ENCODE assay signal across 9 cellular contexts in the genomic region with DNA sequence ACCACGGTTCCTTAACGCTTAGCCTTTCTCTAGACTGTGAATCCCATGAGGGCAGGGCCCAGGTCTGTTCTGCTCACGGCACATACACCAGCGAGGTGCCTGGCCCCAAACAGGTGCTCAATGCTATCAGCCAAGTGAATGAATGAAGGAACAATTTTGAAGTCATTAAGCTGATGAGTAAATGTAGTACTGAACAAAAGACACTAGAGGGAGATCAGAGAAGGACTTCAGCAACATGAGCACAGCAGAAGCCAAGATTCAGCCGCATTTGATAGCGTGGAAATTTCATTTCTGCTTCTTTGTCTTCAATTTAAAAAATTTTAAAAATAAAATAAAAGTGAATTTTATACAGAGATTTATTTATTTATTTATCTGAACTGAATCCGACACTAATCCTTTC. TPM values are rescaled to one million over a fixed set of nuclear protein-coding genes. Genes with fewer than 3 reads are reported as not detected.
DNase-seq lines count a peak whose midpoint lies in the region; ATAC-seq, FAIRE-seq and TF ChIP-seq lines count a peak whose summit lies in the region.
"Had no signal": no experiment of that assay in that cellular context is flagged by ENCODE, and none has a peak within 500 bp of the region (broad histone marks: within the 10 kb centered on the region; RNA-seq: fewer than 3 reads in every experiment).

No MANE protein-coding gene starts in this region.

- CTCF ChIA-PET in K562 (lab: Yijun Ruan, JAX; ENCODE audit: low intra/inter-chr PET ratio): no interaction called here

- intact Hi-C loops in K562 (cut with micrococcal nuclease): loop anchor here (1.0 kb wide), 1 partner anchor 267 kb away; no protein-coding TSS in a partner anchor
- intact Hi-C loops in lower lobe of right lung (cut with DNase I): no loop called here
- intact Hi-C loops in ascending aorta (cut with DNase I): no loop called here

- H3K4me2 ChIP-seq in Karpas-422 (ENCODE audit: low read depth, low read length, poor library complexity, severe bottlenecking): no peak overlapping the region
- H3K4me2 ChIP-seq in K562 (ENCODE audit: insufficient read depth, low read length): no peak overlapping the region

- BruUV-seq in K562 (replicated peaks; lab: Mats Ljungman, UMichigan): no TSS peak

- H3K36me3 ChIP-seq in Karpas-422 (ENCODE audit: insufficient read depth, low read length) (no peaks in the 10 kb centered on the region), K562 (ENCODE audit: control insufficient read depth, insufficient read depth, low read length) (no peaks in the 10 kb centered on the region), lower lobe of right lung (no peaks in the 10 kb centered on the region), ascending aorta (no peaks in the 10 kb centered on the region)

- peak in 1 of 2 experiments; percentile 45; a peak in 2 of 4 replicates for TF ChIP-seq RAD21 in K562 (CRISPR knock-in tag; conservative IDR thresholded peaks at IDR 0.05 in 1 of 2, IDR thresholded peaks at IDR 0.05 in 1 of 2)

- POLR2A ChIA-PET in K562 (lab: Yijun Ruan, JAX): no interaction called here

- no peaks in the 10 kb centered on the region for H3K9me2 ChIP-seq in Karpas-422 (replicated peaks; ENCODE audit: insufficient read depth, low read length)

- no peak overlapping the region for H3K4me3 ChIP-seq in Karpas-422 (ENCODE audit: low read length)
- H3K4me3 ChIP-seq in K562: no peak overlapping the region
- H3K4me3 ChIP-seq in lower lobe of right lung: no peak overlapping the region
- no peak overlapping the region for H3K4me3 ChIP-seq in ascending aorta

- no peaks in the 10 kb centered on the region for H3K9me1 ChIP-seq in K562 (ENCODE audit: control insufficient read depth, insufficient read depth, low read length)

- H2AFZ ChIP-seq in Karpas-422 (ENCODE audit: low read length) (no peak overlapping the region), K562 (ENCODE audit: low read depth, low read length) (no peak overlapping the region)

- 67% methylated on average over 6 of the region's 7 CpGs for WGBS in K562 (ENCODE audit: insufficient coverage, low coverage, missing lambda C conversion rate)

- FAIRE-seq in K562 (lab: Jason Lieb, UNC): no peak

- TF ChIP-seq POLR2A in K562 (conservative IDR thresholded peaks at IDR 0.05): no peak

- H3K4me1 ChIP-seq in Karpas-422 (ENCODE audit: low read length): no peaks in the 10 kb centered on the region
- H3K4me1 ChIP-seq in K562 (replicated peaks in 1 of 2; ENCODE audit: control insufficient read depth in 2 of 2, insufficient read depth in 2 of 2, low read length in 2 of 2): no peaks in the 10 kb centered on the region; a peak in 1 of 5 replicates
- H3K4me1 ChIP-seq in lower lobe of right lung: no peaks in the 10 kb centered on the region
- H3K4me1 ChIP-seq in ascending aorta: no peaks in the 10 kb centered on the region

- H3K79me2 ChIP-seq in Karpas-422 (ENCODE audit: low read length): no peaks in the 10 kb centered on the region
- no peaks in the 10 kb centered on the region for H3K79me2 ChIP-seq in K562 (ENCODE audit: control insufficient read depth, insufficient read depth, low read length)

- no peaks in the 10 kb centered on the region for H3K27me3 ChIP-seq in Karpas-422 (ENCODE audit: low read length)
- no peaks in the 10 kb centered on the region for H3K27me3 ChIP-seq in K562 (ENCODE audit: control insufficient read depth in 2 of 2, insufficient read depth in 2 of 2, low read length in 2 of 2)
- H3K27me3 ChIP-seq in lower lobe of right lung (ENCODE audit: low read depth): no peaks in the 10 kb centered on the region
- H3K27me3 ChIP-seq in ascending aorta: no peaks in the 10 kb centered on the region

- H3K9me3 ChIP-seq in Karpas-422 (ENCODE audit: low read length) (peaks cover 9% of the 10 kb centered on the region), K562 (replicated peaks; ENCODE audit: control insufficient read depth, insufficient read depth, low read depth, low read length) (peaks cover 10% of the 10 kb centered on the region; the same call in 1 of the 2 replicates), lower lobe of right lung (no peaks in the 10 kb centered on the region), ascending aorta (no peaks in the 10 kb centered on the region)

- peak in 1 of 3 experiments; percentile 20; a peak in 2 of 6 replicates for TF ChIP-seq CTCF in K562 (IDR thresholded peaks at IDR 0.05 in 2 of 3, conservative IDR thresholded peaks at IDR 0.05 in 1 of 3; ENCODE audit: insufficient read depth in 2 of 3, low read depth in 1 of 3, low read length in 3 of 3)
- peak; percentile 26 for TF ChIP-seq CTCF in lower lobe of right lung (IDR thresholded peaks at IDR 0.05)
- peak in 1 of 3 experiments; percentile 7 for TF ChIP-seq CTCF in ascending aorta (IDR thresholded peaks at IDR 0.05)

- TF ChIP-seq EP300 in K562 (IDR thresholded peaks at IDR 0.05; ENCODE audit: low read length): no peak

- in situ Hi-C loops in K562 (cut with MboI): no loop called here

- H3K9ac ChIP-seq in Karpas-422 (ENCODE audit: low read length) (no peak overlapping the region), K562 (ENCODE audit: insufficient read depth in 1 of 2, low read depth in 2 of 2, low read length in 2 of 2) (no peak overlapping the region)

- H4K20me1 ChIP-seq in Karpas-422 (ENCODE audit: insufficient read depth, low read depth, low read length): no peaks in the 10 kb centered on the region
- no peaks in the 10 kb centered on the region for H4K20me1 ChIP-seq in K562 (replicated peaks; ENCODE audit: control insufficient read depth, insufficient read depth, low read length)

- ATAC-seq in K562 (peak; percentile 54; the same call in 2 of the 3 replicates), lower lobe of right lung (no peak), HG03457 (IDR thresholded peaks at IDR 0.05; ENCODE audit: unreplicated experiment) (no peak), GM18519 (IDR thresholded peaks at IDR 0.05; ENCODE audit: low FRiP score, unreplicated experiment) (no peak)
- ATAC-seq: activated CD8-positive, alpha-beta T cell treated with anti-CD3 and anti-CD28 coated beads for 36 hours had no signal

- H3K27ac ChIP-seq in Karpas-422 (ENCODE audit: low read length) (no peak overlapping the region), K562 (ENCODE audit: extremely low read depth, low read depth, low read length) (no peak overlapping the region), lower lobe of right lung (no peak overlapping the region), ascending aorta (no peak overlapping the region)

- DNase-seq in EL: peak; percentile 2
- peak; percentile 45 for DNase-seq in Karpas-422
- DNase-seq in K562 (ENCODE audit: extremely low read depth in 1 of 4, low spot score in 3 of 4): peak in 1 of 4 experiments; percentile 18
- no peak for DNase-seq in lower lobe of right lung
- no peak for DNase-seq in ascending aorta (ENCODE audit: low spot score in 2 of 2)
- no peak for DNase-seq in activated CD8-positive, alpha-beta memory T cell treated with anti-CD3 and anti-CD28 coated beads, Interleukin-2, amount 50 U/mL, for 48 hours
- DNase-seq: activated CD8-positive, alpha-beta T cell treated with anti-CD3 and anti-CD28 coated beads for 36 hours had no signal

TF ChIP-seq in K562, 482 proteins besides CTCF, POLR2A, EP300 and RAD21:
- TF ChIP-seq ZNF830 (CRISPR knock-in tag; IDR thresholded peaks at IDR 0.05) (no peak), ZNF24 (IDR thresholded peaks at IDR 0.05) (peak; percentile 76)

RNA-seq across cellular contexts. Expression of a gene that starts 20.1 kb away (rescaled TPM):
- 0.04 and 0.15 TPM in 2 replicates for total RNA-seq in Karpas-422 (2014; rRNA removed; shearing (Covaris generic); ENCODE audit: low replicate concordance)
- 15.2 and 16.8 TPM in 2 replicates for total RNA-seq in K562 (2011; cell fraction: chromatin; rRNA removed; ENCODE audit: low replicate concordance)
- total RNA-seq in K562 (2011; cell fraction: nucleolus; rRNA removed): 7.8 and 9.7 TPM in 2 replicates
- 8.2 and 9.5 TPM in 2 replicates for total RNA-seq in K562 (2011; cell fraction: nucleoplasm; rRNA removed)
- total RNA-seq in K562 (2014; rRNA removed) (14.1 and 16.3 TPM in 2 replicates), K562 (2014; rRNA removed; fragmentation: Illumina TruSeq; extraction: Trizol) (11.6 and 15.4 TPM in 2 replicates), K562 (2015; rRNA removed; fragmentation: Illumina TruSeq; extraction: Trizol) (42.9 and 45.7 TPM in 2 replicates), K562 (2021) (11.1 and 12.1 TPM in 2 replicates), lower lobe of right lung (0.24 TPM), ascending aorta (not detected)
- polyA plus RNA-seq in K562 (2011; rRNA removed) (4.3 and 4.9 TPM in 2 replicates), K562 (2014; fragmentation: Illumina TruSeq; extraction: Trizol) (16.5 and 18.2 TPM in 2 replicates), K562 (2014; fragmentation: Nextera tagmentation; extraction: Ambion mirVana) (1 to 10 TPM; 6.1 to 9.4 TPM), K562 (2014; rRNA removed) (11.9 and 12.1 TPM in 2 replicates)
- polyA plus RNA-seq in K562 (2011; cell fraction: cytosol; rRNA removed): 2.0 and 3.8 TPM in 2 replicates
- 13.9 and 16.0 TPM in 2 replicates for polyA plus RNA-seq in K562 (2011; cell fraction: nucleus; rRNA removed)
- polyA plus RNA-seq in K562 (2012): 7.2 and 11.9 TPM in 2 replicates
- polyA minus RNA-seq in K562 (2011; rRNA and poly(A)+ RNA removed): 10.2 and 20.7 TPM in 2 replicates
- polyA minus RNA-seq in K562 (2011; cell fraction: cytosol; rRNA and poly(A)+ RNA removed): 3.5 and 6.1 TPM in 2 replicates
- 21.7 and 55.0 TPM in 2 replicates for polyA minus RNA-seq in K562 (2011; cell fraction: nucleus; rRNA and poly(A)+ RNA removed)
- total RNA-seq: activated CD8-positive, alpha-beta T cell treated with anti-CD3 and anti-CD28 coated beads for 36 hours had no signal

Comparison
In these comparisons a context has a peak if more than half of its experiments do, and no peak if none do; other contexts are left out.
1. DNase-seq: peak in EL (single experiment) and Karpas-422 (single experiment); none in lower lobe of right lung (single experiment), ascending aorta (0 of 2) and activated CD8-positive, alpha-beta memory T cell treated with anti-CD3 and anti-CD28 coated beads, Interleukin-2, amount 50 U/mL, for 48 hours (single experiment).